8 cellular contexts compared by ENCODE assay signal in the genomic region with DNA sequence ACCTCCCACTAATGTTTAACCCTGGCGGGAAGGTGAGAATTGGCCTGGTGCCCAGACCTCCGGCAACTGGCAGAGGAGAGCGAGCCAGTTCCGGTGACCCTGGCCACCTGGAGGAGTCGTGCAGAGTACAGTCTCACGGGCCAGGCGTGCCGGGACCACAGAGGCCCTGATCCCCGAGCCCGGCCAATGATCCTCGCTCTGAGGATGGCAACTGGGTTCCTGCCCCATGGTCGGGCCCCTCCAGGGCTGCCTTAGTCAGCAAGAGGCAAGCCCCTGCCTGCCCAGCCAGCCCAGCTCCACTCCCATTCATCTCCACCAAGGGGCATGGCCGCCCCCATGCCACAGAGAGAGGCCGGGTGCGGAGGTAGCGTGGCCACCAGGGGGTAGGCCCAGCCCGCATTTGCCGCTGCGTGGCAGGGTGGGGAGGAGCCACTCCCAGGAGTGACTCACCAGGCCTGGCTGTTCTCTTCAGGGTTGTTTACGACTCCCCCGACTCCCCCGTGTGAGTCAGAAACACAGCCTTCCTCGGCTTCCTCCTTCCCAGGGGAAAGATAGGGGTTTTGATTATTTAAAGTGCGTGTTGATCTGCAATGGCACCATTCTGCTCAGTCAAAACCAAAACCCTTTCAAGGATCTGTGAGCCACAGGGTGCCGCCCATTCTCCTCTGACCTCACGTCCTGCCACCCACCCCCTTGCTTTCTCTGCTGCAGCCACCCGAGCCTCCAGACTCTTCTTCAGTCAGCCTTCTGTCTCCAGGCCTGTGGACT. TPM values are rescaled to one million over a fixed set of nuclear protein-coding genes. Genes with fewer than 3 reads are reported as not detected.
DNase-seq lines count a peak whose midpoint lies in the region; TF ChIP-seq lines count a peak whose summit lies in the region.

TSS of gene SLC25A45 (minus strand) at position 611 of the 768 bp plus-strand sequence. CDS start 695 bp downstream, outside the sequence.

- no peaks in the 10 kb centered on the region for H3K36me3 Mint-ChIP-seq in nephron progenitor cell (ENCODE audit: low read depth)
- no peaks in the 10 kb centered on the region for H3K36me3 Mint-ChIP-seq in stimulated activated naive CD8-positive, alpha-beta T cell treated with anti-CD3 and anti-CD28 coated beads, Interleukin-15, Interleukin-2, amounts not matched to agents 100 ng/mL and 50 ng/mL, for 24 hours (ENCODE audit: low read depth)

- TF ChIP-seq CTCF in fibroblast of lung (conservative IDR thresholded peaks at IDR 0.05 in 1 of 2, IDR thresholded peaks at IDR 0.05 in 1 of 2; ENCODE audit: low read depth in 1 of 2, low read length in 2 of 2) (peak; percentile 66 to 69), nephron progenitor cell (IDR thresholded peaks at IDR 0.05) (peak; percentile 55)

- H3K4me3 ChIP-seq in fibroblast of lung (replicated peaks in 1 of 4; ENCODE audit: control extremely low read depth in 1 of 4, insufficient read depth in 1 of 4, low read depth in 3 of 4, low read length in 4 of 4), result peak within 1 kb of the TSS; percentile 27 to 54 (median 47)

- no peaks in the 10 kb centered on the region for H3K27me3 ChIP-seq in fibroblast of lung (ENCODE audit: control insufficient read depth, insufficient read depth, low read length)

- H3K79me2 ChIP-seq in fibroblast of lung (ENCODE audit: control insufficient read depth, insufficient read depth, low read length), result peaks cover 6% of the 10 kb centered on the region

- H3K4me1 Mint-ChIP-seq in nephron progenitor cell, result peaks cover 48% of the 10 kb centered on the region
- peaks cover 61% of the 10 kb centered on the region for H3K4me1 Mint-ChIP-seq in stimulated activated naive CD8-positive, alpha-beta T cell treated with anti-CD3 and anti-CD28 coated beads, Interleukin-15, Interleukin-2, amounts not matched to agents 100 ng/mL and 50 ng/mL, for 24 hours (ENCODE audit: low read depth)

- DNase-seq in H4 (ENCODE audit: low spot score), result peak; percentile 97
- peak; percentile 99 for DNase-seq in LHCN-M2 (ENCODE audit: low read depth)
- peak; percentile 99 for DNase-seq in RPMI7951 (ENCODE audit: low read depth)
- peak; percentile 91 for DNase-seq in activated T-helper 1 cell treated with Interleukin-2 at 50 U/mL for 16 hours (ENCODE audit: low read depth)
- DNase-seq in fibroblast of lung (ENCODE audit: low read depth in 2 of 2), result peak; percentile 98 to 99
- peak; percentile 78 for DNase-seq in nephron progenitor cell

- H4K20me1 ChIP-seq in fibroblast of lung (ENCODE audit: control insufficient read depth, extremely low read depth, insufficient read depth, low read length), result no peaks in the 10 kb centered on the region

- no peaks in the 10 kb centered on the region for H3K9me3 Mint-ChIP-seq in nephron progenitor cell
- H3K9me3 Mint-ChIP-seq in stimulated activated naive CD8-positive, alpha-beta T cell treated with anti-CD3 and anti-CD28 coated beads, Interleukin-15, Interleukin-2, amounts not matched to agents 100 ng/mL and 50 ng/mL, for 24 hours, result no peaks in the 10 kb centered on the region

- no peak within 1 kb of the TSS for H2AFZ ChIP-seq in fibroblast of lung (ENCODE audit: low read length)

- H3K36me3 ChIP-seq in ES-I3 (ENCODE audit: insufficient read depth, low read length) (no peaks in the 10 kb centered on the region), fibroblast of lung (ENCODE audit: control insufficient read depth, insufficient read depth, low read length) (no peaks in the 10 kb centered on the region)

- H3K27me3 Mint-ChIP-seq in nephron progenitor cell (ENCODE audit: low read depth, poor library complexity), result peaks cover 3% of the 10 kb centered on the region
- H3K27me3 Mint-ChIP-seq in stimulated activated naive CD8-positive, alpha-beta T cell treated with anti-CD3 and anti-CD28 coated beads, Interleukin-15, Interleukin-2, amounts not matched to agents 100 ng/mL and 50 ng/mL, for 24 hours, result no peaks in the 10 kb centered on the region

- peak within 1 kb of the TSS; percentile 39 for H3K9ac ChIP-seq in ES-I3 (ENCODE audit: low read depth, low read length)
- peak within 1 kb of the TSS; percentile 77 for H3K9ac ChIP-seq in fibroblast of lung (ENCODE audit: insufficient read depth, low read length)

- H3K27ac Mint-ChIP-seq in nephron progenitor cell, result peak within 1 kb of the TSS; percentile 99
- peak within 1 kb of the TSS; percentile 99 for H3K27ac Mint-ChIP-seq in stimulated activated naive CD8-positive, alpha-beta T cell treated with anti-CD3 and anti-CD28 coated beads, Interleukin-15, Interleukin-2, amounts not matched to agents 100 ng/mL and 50 ng/mL, for 24 hours

- H3K9me3 ChIP-seq in ES-I3 (ENCODE audit: control insufficient read depth, insufficient read depth, low read length), result no peaks in the 10 kb centered on the region
- H3K9me3 ChIP-seq in fibroblast of lung (ENCODE audit: control insufficient read depth, insufficient read depth, low read depth, low read length), result no peaks in the 10 kb centered on the region

- H3K4me1 ChIP-seq in ES-I3 (ENCODE audit: insufficient read depth, low read length), result peaks cover 22% of the 10 kb centered on the region; the same call in 1 of the 2 replicates
- peaks cover 32% of the 10 kb centered on the region for H3K4me1 ChIP-seq in fibroblast of lung (ENCODE audit: control insufficient read depth, extremely low read depth, insufficient read depth, low read length)

- peak within 1 kb of the TSS; percentile 63 for H3K4me3 Mint-ChIP-seq in nephron progenitor cell
- peak within 1 kb of the TSS; percentile 89 for H3K4me3 Mint-ChIP-seq in stimulated activated naive CD8-positive, alpha-beta T cell treated with anti-CD3 and anti-CD28 coated beads, Interleukin-15, Interleukin-2, amounts not matched to agents 100 ng/mL and 50 ng/mL, for 24 hours

- peak within 1 kb of the TSS; percentile 83 for H3K4me2 ChIP-seq in fibroblast of lung (ENCODE audit: extremely low read depth, insufficient read depth, low read length)

- H3K27ac ChIP-seq in fibroblast of lung (ENCODE audit: insufficient read depth, low read length), result peak within 1 kb of the TSS; percentile 97

RNA-seq across cellular contexts. Expression of gene SLC25A45, which starts in this region (rescaled TPM):
- 0.10 and 0.91 TPM in 2 replicates for total RNA-seq in H4 (2014; rRNA removed; shearing (Covaris generic))
- 1.4 and 2.3 TPM in 2 replicates for total RNA-seq in LHCN-M2 (2014; rRNA removed)
- polyA plus RNA-seq in LHCN-M2 (2012), result 1.5 TPM
- total RNA-seq in RPMI7951 (2014; rRNA removed; shearing (Covaris generic)), result 0.48 and 0.68 TPM in 2 replicates
- total RNA-seq in fibroblast of lung, result 1.0 and 1.5 TPM in 2 replicates
- 0.50 and 0.52 TPM in 2 replicates for polyA plus RNA-seq in fibroblast of lung
- polyA plus RNA-seq in fibroblast of lung (2012), result 0.98 and 1.0 TPM in 2 replicates
- polyA minus RNA-seq in fibroblast of lung (ENCODE audit: low replicate concordance), result 0.85 and 1.8 TPM in 2 replicates

Comparison
In these comparisons a context has a peak if more than half of its experiments do, and no peak if none do; other contexts are left out.
1. Peak in every context shown above with its lines: DNase-seq, H3K4me3 ChIP-seq and H3K27ac ChIP-seq.
2. Peak in DNase-seq in H4; RNA of the gene not detected or under 1 TPM.
3. Peak in DNase-seq in RPMI7951; RNA of the gene not detected or under 1 TPM.